Comparison of ENCODE assay signal across 10 cellular contexts in genomic region chr10:91613411-91614253, GRCh38. TPM values are rescaled to one million over a fixed set of nuclear protein-coding genes. Genes with fewer than 3 reads are reported as not detected.
DNase-seq lines count a peak whose midpoint lies in the region; FAIRE-seq and TF ChIP-seq lines count a peak whose summit lies in the region.
"Had no signal": no experiment of that assay in that cellular context is flagged by ENCODE, and none has a peak within 500 bp of the region (broad histone marks: within the 10 kb centered on the region; RNA-seq: fewer than 3 reads in every experiment).

No MANE protein-coding gene starts in this region.

- no peak for TF ChIP-seq CTCF in smooth muscle cell (IDR thresholded peaks at IDR 0.05; ENCODE audit: borderline replicate concordance, insufficient read depth, poor library complexity, severe bottlenecking)

- no peaks in the 10 kb centered on the region for H3K27me3 ChIP-seq in smooth muscle cell (ENCODE audit: low read depth)

- H3K79me2 ChIP-seq in smooth muscle cell (ENCODE audit: low read depth), result no peaks in the 10 kb centered on the region

- H3K4me1 ChIP-seq in smooth muscle cell (ENCODE audit: low read depth), result peaks cover 8% of the 10 kb centered on the region

- peak; percentile 99 for FAIRE-seq in H54 (lab: Jason Lieb, UNC)

- H3K27ac ChIP-seq in smooth muscle cell (ENCODE audit: low read depth), result peak overlapping the region; percentile 94
- H3K27ac ChIP-seq: WERI-Rb-1 had no signal

- TF ChIP-seq POLR2A in H54 (IDR thresholded peaks at IDR 0.05; ENCODE audit: low read depth, low read length), result no peak

- no peaks in the 10 kb centered on the region for H3K9me3 ChIP-seq in smooth muscle cell (replicated peaks; ENCODE audit: low read depth)

- H3K36me3 ChIP-seq in smooth muscle cell (ENCODE audit: low read depth), result no peaks in the 10 kb centered on the region
- H3K36me3 ChIP-seq: WERI-Rb-1 had no signal

- H3F3A ChIP-seq in smooth muscle cell (ENCODE audit: low read depth), result peaks cover 30% of the 10 kb centered on the region

- 20% methylated on average over 4 of the region's 4 CpGs for WGBS in smooth muscle cell (ENCODE audit: low lambda C conversion rate)

- no peaks in the 10 kb centered on the region for H4K20me1 ChIP-seq in smooth muscle cell (ENCODE audit: low read depth)

- peak overlapping the region; percentile 68 for H3K9ac ChIP-seq in smooth muscle cell (ENCODE audit: low read depth)

- no peak overlapping the region for H3K4me3 ChIP-seq in smooth muscle cell

- H2AFZ ChIP-seq in smooth muscle cell (ENCODE audit: low read depth), result no peak overlapping the region

- peak overlapping the region; percentile 38 for H3K4me2 ChIP-seq in smooth muscle cell

- DNase-seq in H54 (ENCODE audit: insufficient read length, low spot score), result peak; percentile 49
- DNase-seq in SW480 (ENCODE audit: low spot score), result peak; percentile 55
- DNase-seq in foreskin melanocyte, result peak; percentile 93
- DNase-seq in smooth muscle cell (lab: John Stamatoyannopoulos, UW; ENCODE audit: unreplicated experiment), result no peak
- DNase-seq in putamen (ENCODE audit: low spot score), result no peak
- DNase-seq in stimulated activated CD4-positive, alpha-beta T cell treated with anti-CD3 and anti-CD28 coated beads, Interleukin-12 subunit alpha, Interleukin-12 subunit beta, amount 100 ng/mL, for 4 hours, result no peak
- DNase-seq in stimulated activated CD4-positive, alpha-beta T cell treated with anti-CD3 and anti-CD28 coated beads, Interleukin-2, amount 100 ng/mL, for 24 hours, result no peak
- DNase-seq in SKM-1 (lab: John Stamatoyannopoulos, UW; ENCODE audit: unreplicated experiment), result no peak
- DNase-seq: NCI-H1436 treated with DMSO at 0.1 percent for 48 hours, WERI-Rb-1 had no signal

RNA-seq across cellular contexts. Expression of gene PPP1R3C, which starts 19.2 kb away (rescaled TPM):
- 31.6 and 42.1 TPM in 2 replicates for total RNA-seq in smooth muscle cell
- polyA plus RNA-seq in smooth muscle cell, result 14.4 and 18.2 TPM in 2 replicates

Comparison
In these comparisons a context has a peak if more than half of its experiments do, and no peak if none do; other contexts are left out.
1. DNase-seq: peak in H54 (single experiment), SW480 (single experiment) and foreskin melanocyte (single experiment); none in smooth muscle cell (single experiment), putamen (single experiment), stimulated activated CD4-positive, alpha-beta T cell treated with anti-CD3 and anti-CD28 coated beads, Interleukin-12 subunit alpha, Interleukin-12 subunit beta, amount 100 ng/mL, for 4 hours (single experiment), stimulated activated CD4-positive, alpha-beta T cell treated with anti-CD3 and anti-CD28 coated beads, Interleukin-2, amount 100 ng/mL, for 24 hours (0 of 2) and SKM-1 (single experiment).